In genomic region chr16:49427771-49428170, GRCh38 we compare ENCODE assay signal across 36 cellular contexts. TPM values are rescaled to one million over a fixed set of nuclear protein-coding genes. Genes with fewer than 3 reads are reported as not detected.
"Had no signal": no experiment of that assay in that cellular context is flagged by ENCODE, and none has a peak within 500 bp of the region (broad histone marks: within the 10 kb centered on the region; RNA-seq: fewer than 3 reads in every experiment).

No MANE protein-coding gene starts in this region.

- H3K27ac ChIP-seq: adrenal gland, ascending aorta, cardiac muscle cell, VCaP had no signal

- H3K4me1 ChIP-seq: adrenal gland, ascending aorta had no signal

- H3K4me1 Mint-ChIP-seq: activated B cell treated with CpG ODN at 0.5 μM for 24 hours; activated CD4-positive, alpha-beta T cell treated with anti-CD3 and anti-CD28 coated beads, Interleukin-2, amount 10 ng/mL, durations not matched to agents 24 days and 14 days; activated naive CD8-positive, alpha-beta T cell treated with anti-CD3 and anti-CD28 coated beads for 36 hours; activated T-helper 17 cell treated with anti-CD3 and anti-CD28 coated beads, Interleukin-2, amount 50 U/mL, for 72 hours; brain; central memory CD8-positive, alpha-beta T cell had no signal

- H3K27me3 Mint-ChIP-seq: activated B cell treated with CpG ODN at 0.5 μM for 24 hours; activated CD4-positive, alpha-beta T cell treated with anti-CD3 and anti-CD28 coated beads, Interleukin-2, amount 10 ng/mL, durations not matched to agents 24 days and 14 days; activated CD8-positive, alpha-beta T cell treated with anti-CD3 and anti-CD28 coated beads for 36 hours; activated T-helper 17 cell treated with anti-CD3 and anti-CD28 coated beads, Interleukin-2, amount 50 U/mL, for 72 hours had no signal

- H3K4me3 Mint-ChIP-seq: activated B cell treated with CpG ODN at 0.5 μM for 24 hours; activated CD4-positive, alpha-beta memory T cell treated with anti-CD3 and anti-CD28 coated beads for 36 hours; activated CD4-positive, alpha-beta T cell treated with anti-CD3 and anti-CD28 coated beads, Interleukin-2, amount 10 ng/mL, durations not matched to agents 24 days and 14 days; activated CD8-positive, alpha-beta T cell treated with anti-CD3 and anti-CD28 coated beads for 36 hours; activated naive CD8-positive, alpha-beta T cell treated with anti-CD3 and anti-CD28 coated beads for 36 hours; activated T-cell treated with anti-CD3 and anti-CD28 coated beads, Interleukin-2, amount 50 U/mL, for 4 hours; activated T-cell treated with anti-CD3 and anti-CD28 coated beads, Interleukin-2, amount 50 U/mL, for 72 hours; activated T-helper 1 cell treated with anti-CD3 and anti-CD28 coated beads, Interleukin-12 subunit alpha, Interleukin-12 subunit beta, Interleukin-2, Interleukin-4 antibody, amounts not matched to agents 30 ng/mL and 10 ng/mL and 1 ng/mL, durations not matched to agents 14 hours and 24 hours and 36 hours; activated T-helper 17 cell treated with anti-CD3 and anti-CD28 coated beads, Interleukin-2, amount 50 U/mL, for 72 hours; brain; central memory CD8-positive, alpha-beta T cell; T-helper 1 cell treated with Interleukin-12 subunit alpha and Interleukin-12 subunit beta and Interleukin-4 antibody, amounts not matched to agents 30 μg/mL and 1 μg/mL, for 36 hours; T-helper 2 cell treated with Interferon-gamma antibody and Interleukin-4, amounts not matched to agents 5 μg/mL and 100 μg/mL, for 36 hours had no signal

- H3K9me3 ChIP-seq: adrenal gland, ascending aorta had no signal

- H3K36me3 ChIP-seq: adrenal gland, ascending aorta, cardiac muscle cell had no signal

- H3K4me3 ChIP-seq: adrenal gland, ascending aorta, cardiac muscle cell had no signal

- DNase-seq: activated B cell treated with CpG ODN at 0.5 μM for 24 hours; activated CD4-positive, alpha-beta memory T cell treated with anti-CD3 and anti-CD28 coated beads for 36 hours; activated CD4-positive, alpha-beta T cell treated with anti-CD3 and anti-CD28 coated beads for 4 hours; activated CD4-positive, alpha-beta T cell treated with anti-CD3 and anti-CD28 coated beads, Interleukin-2, amount 10 ng/mL, durations not matched to agents 24 days and 14 days; activated CD4-positive, alpha-beta T cell treated with anti-CD3 and anti-CD28 coated beads, Interleukin-2, amount 50 U/mL, for 1 hour; activated CD4-positive, alpha-beta T cell treated with anti-CD3 and anti-CD28 coated beads, Interleukin-2, amount 50 U/mL, for 4 hours; activated CD4-positive, CD25-positive, alpha-beta regulatory T cell treated with anti-CD3 and anti-CD28 coated beads, Interleukin-2, amount 50 U/mL, for 72 hours; activated CD8-positive, alpha-beta memory T cell treated with anti-CD3 and anti-CD28 coated beads, Interleukin-2, amount 50 U/mL, for 4 hours; activated CD8-positive, alpha-beta T cell treated with anti-CD3 and anti-CD28 coated beads for 36 hours; activated gamma-delta T cell treated with Interleukin-2 at 50 U/mL for 16 hours; activated naive CD4-positive, alpha-beta T cell; activated naive CD4-positive, alpha-beta T cell treated with anti-CD3 and anti-CD28 coated beads, Interleukin-2, amount 50 U/mL, for 16 hours; activated naive CD8-positive, alpha-beta T cell treated with anti-CD3 and anti-CD28 coated beads for 36 hours; activated T-cell treated with anti-CD3 and anti-CD28 coated beads for 4 hours; activated T-cell treated with anti-CD3 and anti-CD28 coated beads, Interleukin-2, amount 50 U/mL, for 1 hour; activated T-cell treated with anti-CD3 and anti-CD28 coated beads, Interleukin-2, amount 50 U/mL, for 4 hours; activated T-cell treated with anti-CD3 and anti-CD28 coated beads, Interleukin-2, amount 50 U/mL, for 72 hours; adrenal gland; amniotic stem cell; caudate nucleus; SW 1271; T-helper 1 cell; T-helper 2 cell; T-helper 9 cell had no signal

- ATAC-seq: activated CD8-positive, alpha-beta T cell treated with anti-CD3 and anti-CD28 coated beads for 36 hours; activated naive CD4-positive, alpha-beta T cell treated with anti-CD3 and anti-CD28 coated beads, Interleukin-2, amount 50 U/mL, for 72 hours; activated T-cell treated with anti-CD3 and anti-CD28 coated beads, Interleukin-2, amount 50 U/mL, for 4 hours; activated T-cell treated with anti-CD3 and anti-CD28 coated beads, Interleukin-2, amount 50 U/mL, for 72 hours; activated T-helper 17 cell treated with anti-CD3 and anti-CD28 coated beads, Interleukin-2, amount 50 U/mL, for 72 hours had no signal

- H3K27me3 ChIP-seq: adrenal gland, ascending aorta, cardiac muscle cell had no signal

- H3K9me3 Mint-ChIP-seq: central memory CD8-positive, alpha-beta T cell had no signal

- H3K36me3 Mint-ChIP-seq: activated CD4-positive, alpha-beta memory T cell treated with anti-CD3 and anti-CD28 coated beads for 36 hours; activated naive CD8-positive, alpha-beta T cell treated with anti-CD3 and anti-CD28 coated beads for 36 hours; brain had no signal

- H3K27ac Mint-ChIP-seq: activated B cell treated with CpG ODN at 0.5 μM for 24 hours; activated CD4-positive, alpha-beta memory T cell treated with anti-CD3 and anti-CD28 coated beads for 36 hours; activated CD4-positive, alpha-beta T cell treated with anti-CD3 and anti-CD28 coated beads, Interleukin-2, amount 10 ng/mL, durations not matched to agents 24 days and 14 days; activated CD8-positive, alpha-beta T cell treated with anti-CD3 and anti-CD28 coated beads for 36 hours; activated naive CD4-positive, alpha-beta T cell treated with anti-CD3 and anti-CD28 coated beads, Interleukin-2, amount 50 U/mL, for 72 hours; activated naive CD8-positive, alpha-beta T cell treated with anti-CD3 and anti-CD28 coated beads for 36 hours; activated T-cell treated with anti-CD3 and anti-CD28 coated beads, Interleukin-2, amount 50 U/mL, for 72 hours; activated T-helper 1 cell treated with anti-CD3 and anti-CD28 coated beads, Interleukin-12 subunit alpha, Interleukin-12 subunit beta, Interleukin-2, Interleukin-4 antibody, amounts not matched to agents 30 ng/mL and 10 ng/mL and 1 ng/mL, durations not matched to agents 14 hours and 24 hours and 36 hours; activated T-helper 17 cell treated with anti-CD3 and anti-CD28 coated beads, Interleukin-2, amount 50 U/mL, for 72 hours; brain; T-helper 1 cell treated with Interleukin-12 subunit alpha and Interleukin-12 subunit beta and Interleukin-4 antibody, amounts not matched to agents 30 μg/mL and 1 μg/mL, for 36 hours; T-helper 2 cell treated with Interferon-gamma antibody and Interleukin-4, amounts not matched to agents 5 μg/mL and 100 μg/mL, for 36 hours had no signal

RNA-seq across cellular contexts. Expression of gene C16orf78, which starts 54.2 kb away (rescaled TPM):
- total RNA-seq: activated B cell treated with CpG ODN at 0.5 μM for 24 hours; activated CD4-positive, alpha-beta memory T cell treated with anti-CD3 and anti-CD28 coated beads for 36 hours; activated CD4-positive, alpha-beta T cell treated with anti-CD3 and anti-CD28 coated beads, Interleukin-2, amount 10 ng/mL, durations not matched to agents 24 days and 14 days; activated CD8-positive, alpha-beta memory T cell treated with anti-CD3 and anti-CD28 coated beads for 36 hours; activated CD8-positive, alpha-beta T cell treated with anti-CD3 and anti-CD28 coated beads for 36 hours; activated naive CD4-positive, alpha-beta T cell treated with anti-CD3 and anti-CD28 coated beads, Interleukin-2, amount 50 U/mL, for 72 hours; activated naive CD8-positive, alpha-beta T cell treated with anti-CD3 and anti-CD28 coated beads for 36 hours; activated T-cell treated with anti-CD3 and anti-CD28 coated beads, Interleukin-2, amount 50 U/mL, for 4 hours; activated T-cell treated with anti-CD3 and anti-CD28 coated beads, Interleukin-2, amount 50 U/mL, for 72 hours; activated T-helper 1 cell treated with anti-CD3 and anti-CD28 coated beads, Interleukin-12 subunit alpha, Interleukin-12 subunit beta, Interleukin-2, Interleukin-4 antibody, amounts not matched to agents 30 ng/mL and 10 ng/mL and 1 ng/mL, durations not matched to agents 14 hours and 24 hours and 36 hours; activated T-helper 17 cell treated with anti-CD3 and anti-CD28 coated beads, Interleukin-2, amount 50 U/mL, for 72 hours; adrenal gland; ascending aorta; bronchial epithelial cell; cardiac muscle cell had no signal
